8 cellular contexts compared by ENCODE assay signal in genomic region chr14:102568115-102568614, GRCh38. TPM values are rescaled to one million over a fixed set of nuclear protein-coding genes. Genes with fewer than 3 reads are reported as not detected.
DNase-seq lines count a peak whose midpoint lies in the region; ATAC-seq and TF ChIP-seq lines count a peak whose summit lies in the region.

No MANE protein-coding gene starts in this region.

- peak overlapping the region in 1 of 4 donors; percentile 35 for H3K27ac ChIP-seq in transverse colon

- 0 to 49% methylated on average over 1 to 7 of the region's 7 CpGs for WGBS in transverse colon (ENCODE audit: low coverage in 1 of 2), 2 donors

- in situ Hi-C loops in transverse colon (cut with MboI; ENCODE audit: low pct_ligation_motif_present in 1 of 4, low pct_unique_long_range_greater_than_20kb in 1 of 4, low sequenced_read_pairs in 3 of 4) = no loop called here

- ATAC-seq in left lobe of liver = peak; percentile 77

- no peak for TF ChIP-seq EP300 in transverse colon (IDR thresholded peaks at IDR 0.05; ENCODE audit: low read depth)

- H3K9me3 Mint-ChIP-seq in progenitor cell of endocrine pancreas (ENCODE audit: low read depth) = no peaks in the 10 kb centered on the region

- TF ChIP-seq CTCF in transverse colon (IDR thresholded peaks at IDR 0.05) (no peak), progenitor cell of endocrine pancreas (IDR thresholded peaks at IDR 0.05; ENCODE audit: unreplicated experiment) (no peak)

- TF ChIP-seq POLR2A in transverse colon (IDR thresholded peaks at IDR 0.05) = no peak

- peaks cover 0 to 10% (median 2%) of the 10 kb centered on the region in 4 donors for H3K4me1 ChIP-seq in transverse colon

- no peaks in the 10 kb centered on the region for H3K36me3 ChIP-seq in transverse colon

- no peaks in the 10 kb centered on the region for H3K9me3 ChIP-seq in transverse colon

- intact Hi-C loops in transverse colon (cut with DNase I; ENCODE audit: low total_unique reads) = no loop called here

- peaks cover 3% of the 10 kb centered on the region for H3K4me1 Mint-ChIP-seq in progenitor cell of endocrine pancreas (ENCODE audit: low read depth)

- H3K4me3 ChIP-seq in transverse colon = no peak overlapping the region

- DNase-seq in NCI-H2196 (lab: John Stamatoyannopoulos, UW; ENCODE audit: unreplicated experiment) (peak; percentile 1), NCI-H2196 treated with DMSO at 0.1 percent for 48 hours (lab: John Stamatoyannopoulos, UW; ENCODE audit: unreplicated experiment) (no peak), activated T-cell treated with anti-CD3 and anti-CD28 coated beads for 48 hours (ENCODE audit: low read depth) (peak; percentile 27), left lobe of liver (ENCODE audit: low spot score) (no peak), transverse colon (peak; percentile 67), progenitor cell of endocrine pancreas (ENCODE audit: low spot score, unreplicated experiment) (no peak), NCI-H1436 treated with DMSO at 0.1 percent for 48 hours (lab: John Stamatoyannopoulos, UW) (no peak), H4 (ENCODE audit: low spot score) (no peak)

- H3K27me3 Mint-ChIP-seq in progenitor cell of endocrine pancreas = no peaks in the 10 kb centered on the region

- no peak overlapping the region for H3K4me3 Mint-ChIP-seq in progenitor cell of endocrine pancreas (ENCODE audit: low read depth)

- no peak overlapping the region for H3K27ac Mint-ChIP-seq in progenitor cell of endocrine pancreas

- H3K27me3 ChIP-seq in transverse colon = no peaks in the 10 kb centered on the region

- H3K36me3 Mint-ChIP-seq in progenitor cell of endocrine pancreas (ENCODE audit: insufficient read depth) = no peaks in the 10 kb centered on the region

RNA-seq across cellular contexts. Expression of gene RCOR1, which starts 24.3 kb away (rescaled TPM):
- total RNA-seq in left lobe of liver = 8.9 TPM
- total RNA-seq in transverse colon = 10 to 100 TPM; 15.7 to 31.0 (median 25.8) TPM
- total RNA-seq in progenitor cell of endocrine pancreas = 36.4 and 41.9 TPM in 2 replicates
- 8.7 and 32.9 TPM in 2 replicates for total RNA-seq in H4 (2014; rRNA removed; shearing (Covaris generic))

RNA-seq across cellular contexts. Expression of gene ANKRD9, which starts 58.6 kb away (rescaled TPM):
- total RNA-seq in left lobe of liver (14.5 TPM), transverse colon (100 to 1,000 TPM; 171 to 504 (median 319) TPM), progenitor cell of endocrine pancreas (24.5 and 26.5 TPM in 2 replicates)
- total RNA-seq in H4 (2014; rRNA removed; shearing (Covaris generic)) = 4.4 and 8.7 TPM in 2 replicates

Comparison
In these comparisons a context has a peak if more than half of its experiments do, and no peak if none do; other contexts are left out.
1. DNase-seq: peak in NCI-H2196 (single experiment), activated T-cell treated with anti-CD3 and anti-CD28 coated beads for 48 hours (single experiment) and transverse colon (single experiment); none in NCI-H2196 treated with DMSO at 0.1 percent for 48 hours (single experiment), left lobe of liver (single experiment), progenitor cell of endocrine pancreas (single experiment), NCI-H1436 treated with DMSO at 0.1 percent for 48 hours (single experiment) and H4 (single experiment).